In genomic region chr2:105438104-105438929, GRCh38 we compare ENCODE assay signal across 9 cellular contexts. TPM values are rescaled to one million over a fixed set of nuclear protein-coding genes. Genes with fewer than 3 reads are reported as not detected.
DNase-seq lines count a peak whose midpoint lies in the region; ATAC-seq and TF ChIP-seq lines count a peak whose summit lies in the region.
"Had no signal": no experiment of that assay in that cellular context is flagged by ENCODE, and none has a peak within 500 bp of the region (broad histone marks: within the 10 kb centered on the region; RNA-seq: fewer than 3 reads in every experiment).

No MANE protein-coding gene starts in this region.

- no peaks in the 10 kb centered on the region for H3K4me1 Mint-ChIP-seq in activated T-cell treated with anti-CD3 and anti-CD28 coated beads, Interleukin-2, amount 50 U/mL, for 24 hours (ENCODE audit: low read depth)

- no peaks in the 10 kb centered on the region for H3K27me3 ChIP-seq in right atrium auricular region
- peaks cover 3% of the 10 kb centered on the region for H3K27me3 ChIP-seq in skeletal muscle satellite cell (ENCODE audit: control insufficient read depth, insufficient read depth, low read length)

- H3K27me3 Mint-ChIP-seq in activated T-cell treated with anti-CD3 and anti-CD28 coated beads, Interleukin-2, amount 50 U/mL, for 24 hours = no peaks in the 10 kb centered on the region

- ATAC-seq in GM21367 (IDR thresholded peaks at IDR 0.05; ENCODE audit: unreplicated experiment) = no peak

- H3K4me3 Mint-ChIP-seq in activated T-cell treated with anti-CD3 and anti-CD28 coated beads, Interleukin-2, amount 50 U/mL, for 24 hours = no peak overlapping the region

- no peaks in the 10 kb centered on the region for H3K9me3 Mint-ChIP-seq in activated T-cell treated with anti-CD3 and anti-CD28 coated beads, Interleukin-2, amount 50 U/mL, for 24 hours

- in situ Hi-C loops in KBM-7 (cut with MboI; ENCODE audit: low pct_unique_long_range_greater_than_20kb, low sequenced_read_pairs) = no loop called here

- peak overlapping the region; percentile 18 to 79 for H3K27ac ChIP-seq in right atrium auricular region

- H3K9ac ChIP-seq in skeletal muscle satellite cell (ENCODE audit: low read depth, low read length) = peak overlapping the region; percentile 52

- TF ChIP-seq CTCF in HFF-Myc (IDR thresholded peaks at IDR 0.05; ENCODE audit: low read depth, low read length, missing control alignments) = no peak
- no peak for TF ChIP-seq CTCF in right atrium auricular region (IDR thresholded peaks at IDR 0.05)

- peak overlapping the region; percentile 65 for H3K4me2 ChIP-seq in skeletal muscle satellite cell (ENCODE audit: low read length)

- DNase-seq in HFF-Myc (ENCODE audit: extremely low read depth, low read depth) (no peak), SK-N-DZ (ENCODE audit: low spot score) (peak; percentile 96), right atrium auricular region (ENCODE audit: low spot score) (peak; percentile 61), NCI-H187 treated with DMSO at 0.1 percent for 48 hours (lab: John Stamatoyannopoulos, UW) (no peak), KBM-7 (no peak)
- no peak for DNase-seq in activated T-cell treated with anti-CD3 and anti-CD28 coated beads, Interleukin-2, amount 50 U/mL, for 24 hours
- DNase-seq: SW 1271 had no signal

- H3K36me3 ChIP-seq in right atrium auricular region (no peaks in the 10 kb centered on the region), skeletal muscle satellite cell (ENCODE audit: insufficient read depth, low read length) (no peaks in the 10 kb centered on the region)

- H3K9me3 ChIP-seq in right atrium auricular region (no peaks in the 10 kb centered on the region), skeletal muscle satellite cell (replicated peaks; ENCODE audit: low read length) (no peaks in the 10 kb centered on the region)

- H3K4me1 ChIP-seq in right atrium auricular region (peaks cover 0 to 17% of the 10 kb centered on the region in 2 donors), skeletal muscle satellite cell (ENCODE audit: control insufficient read depth, insufficient read depth, low read length) (peaks cover 16% of the 10 kb centered on the region)

- H3K27ac Mint-ChIP-seq in activated T-cell treated with anti-CD3 and anti-CD28 coated beads, Interleukin-2, amount 50 U/mL, for 24 hours = no peak overlapping the region

- H3K4me3 ChIP-seq in HFF-Myc (replicated peaks; ENCODE audit: low read depth, low read length) (peak overlapping the region; percentile 21; the same call in 1 of the 2 replicates), right atrium auricular region (peak overlapping the region; percentile 33 to 37), skeletal muscle satellite cell (ENCODE audit: low read length) (peak overlapping the region; percentile 45)

- H3K36me3 Mint-ChIP-seq in activated T-cell treated with anti-CD3 and anti-CD28 coated beads, Interleukin-2, amount 50 U/mL, for 24 hours (ENCODE audit: low read depth) = no peaks in the 10 kb centered on the region

RNA-seq across cellular contexts. Expression of gene FHL2, which starts 39.5 kb away (rescaled TPM):
- 15.6 and 17.7 TPM in 2 replicates for polyA plus RNA-seq in SK-N-DZ (2014; cell fraction: cytosol; rRNA removed)
- 7.0 and 16.6 TPM in 2 replicates for polyA plus RNA-seq in SK-N-DZ (2014; cell fraction: nucleus; rRNA removed)
- 100 to 1,000 TPM; 141 to 356 TPM for total RNA-seq in right atrium auricular region
- total RNA-seq in skeletal muscle satellite cell (2012; rRNA removed) = 117 and 154 TPM in 2 replicates

Comparison
In these comparisons a context has a peak if more than half of its experiments do, and no peak if none do; other contexts are left out.
1. DNase-seq: peak in SK-N-DZ (single experiment) and right atrium auricular region (single experiment); none in HFF-Myc (single experiment), activated T-cell treated with anti-CD3 and anti-CD28 coated beads, Interleukin-2, amount 50 U/mL, for 24 hours (single experiment), NCI-H187 treated with DMSO at 0.1 percent for 48 hours (single experiment) and KBM-7 (single experiment).
2. Peak in every context shown above with its lines, with median percentiles within 50 percentile points of each other: H3K4me3 ChIP-seq.